Comparison of ENCODE assay signal across 14 cellular contexts in genomic region chr5:74562116-74562515, GRCh38.
DNase-seq lines count a peak whose midpoint lies in the region; ATAC-seq lines count a peak whose summit lies in the region.
"Had no signal": no experiment of that assay in that cellular context is flagged by ENCODE, and none has a peak within 500 bp of the region (broad histone marks: within the 10 kb centered on the region; RNA-seq: fewer than 3 reads in every experiment).

No MANE protein-coding gene starts in this region.

- H4K91ac ChIP-seq in mesenchymal stem cell (ENCODE audit: low read length), result no peak overlapping the region

- peak; percentile 33 for DNase-seq in A172 (ENCODE audit: low spot score)
- DNase-seq in M059J (ENCODE audit: low read depth), result peak; percentile 48
- peak; percentile 47 for DNase-seq in astrocyte of the hippocampus (ENCODE audit: low read depth, low spot score)
- DNase-seq in mesenchymal stem cell, result peak; percentile 24
- DNase-seq in inferior parietal cortex (ENCODE audit: extremely low spot score), result no peak
- DNase-seq: 8988T; ACHN; C1 segment of cervical spinal cord; CD4-positive, alpha-beta T cell; DMS79 had no signal

- H3K27ac ChIP-seq in mesenchymal stem cell (ENCODE audit: low read length, poor library complexity, severe bottlenecking), result no peak overlapping the region

- H3K23ac ChIP-seq in mesenchymal stem cell (ENCODE audit: low read length in 2 of 2), result no peak overlapping the region

- H3K18ac ChIP-seq in mesenchymal stem cell (ENCODE audit: low read depth in 1 of 2, low read length in 2 of 2), result no peak overlapping the region

- no peak overlapping the region for H3K9ac ChIP-seq in mesenchymal stem cell (ENCODE audit: low read length)

- no peaks in the 10 kb centered on the region for H3K36me3 ChIP-seq in mesenchymal stem cell (ENCODE audit: control insufficient read depth in 1 of 2, insufficient read depth in 2 of 2, low read depth in 1 of 2, low read length in 2 of 2)
- H3K36me3 ChIP-seq: HAP-1 had no signal

- no peak overlapping the region for H3K14ac ChIP-seq in mesenchymal stem cell (ENCODE audit: low read length in 2 of 2)

- H3K4me2 ChIP-seq in mesenchymal stem cell (ENCODE audit: low read length, poor library complexity, severe bottlenecking), result no peak overlapping the region

- no peak overlapping the region for H3K4ac ChIP-seq in mesenchymal stem cell (ENCODE audit: low read depth in 1 of 2, low read length in 2 of 2)

- 69% methylated on average over 2 of the region's 5 CpGs for WGBS in mesenchymal stem cell

- no peak overlapping the region for H3K4me3 ChIP-seq in mesenchymal stem cell (ENCODE audit: insufficient read depth in 1 of 2, low read depth in 1 of 2, low read length in 2 of 2)
- H3K4me3 ChIP-seq: HAP-1 had no signal

- no peak overlapping the region for H2AK5ac ChIP-seq in mesenchymal stem cell (ENCODE audit: low read length, severe bottlenecking)

- H4K8ac ChIP-seq in mesenchymal stem cell (ENCODE audit: low read length), result no peak overlapping the region

- no peak overlapping the region for H2BK5ac ChIP-seq in mesenchymal stem cell (ENCODE audit: low read depth, low read length, poor library complexity, severe bottlenecking)

- no peak overlapping the region for H2BK15ac ChIP-seq in mesenchymal stem cell (ENCODE audit: low read depth, poor library complexity, severe bottlenecking)

- H3K4me1 ChIP-seq in mesenchymal stem cell (ENCODE audit: control insufficient read depth, insufficient read depth, low read depth, low read length), result no peaks in the 10 kb centered on the region

- H3K27me3 ChIP-seq in mesenchymal stem cell (ENCODE audit: control insufficient read depth in 1 of 2, insufficient read depth in 1 of 2, low read length in 2 of 2), result no peaks in the 10 kb centered on the region

- H2AFZ ChIP-seq in mesenchymal stem cell (ENCODE audit: low read depth, low read length), result no peak overlapping the region

- no peaks in the 10 kb centered on the region for H3K9me3 ChIP-seq in mesenchymal stem cell (ENCODE audit: control insufficient read depth, low read length)
- H3K9me3 ChIP-seq: HAP-1 had no signal

- ATAC-seq in HG03139 (IDR thresholded peaks at IDR 0.05; ENCODE audit: unreplicated experiment) (no peak), GM21619 (IDR thresholded peaks at IDR 0.05; ENCODE audit: unreplicated experiment) (no peak)
- ATAC-seq: HepG2 had no signal

- H3K79me1 ChIP-seq in mesenchymal stem cell (replicated peaks; ENCODE audit: low read length, poor library complexity, severe bottlenecking), result no peaks in the 10 kb centered on the region

- H2BK120ac ChIP-seq in mesenchymal stem cell (ENCODE audit: low read depth, low read length), result no peak overlapping the region

- no peak overlapping the region for H2BK12ac ChIP-seq in mesenchymal stem cell (ENCODE audit: low read length in 2 of 2)
